10 cellular contexts compared by ENCODE assay signal in the genomic region with DNA sequence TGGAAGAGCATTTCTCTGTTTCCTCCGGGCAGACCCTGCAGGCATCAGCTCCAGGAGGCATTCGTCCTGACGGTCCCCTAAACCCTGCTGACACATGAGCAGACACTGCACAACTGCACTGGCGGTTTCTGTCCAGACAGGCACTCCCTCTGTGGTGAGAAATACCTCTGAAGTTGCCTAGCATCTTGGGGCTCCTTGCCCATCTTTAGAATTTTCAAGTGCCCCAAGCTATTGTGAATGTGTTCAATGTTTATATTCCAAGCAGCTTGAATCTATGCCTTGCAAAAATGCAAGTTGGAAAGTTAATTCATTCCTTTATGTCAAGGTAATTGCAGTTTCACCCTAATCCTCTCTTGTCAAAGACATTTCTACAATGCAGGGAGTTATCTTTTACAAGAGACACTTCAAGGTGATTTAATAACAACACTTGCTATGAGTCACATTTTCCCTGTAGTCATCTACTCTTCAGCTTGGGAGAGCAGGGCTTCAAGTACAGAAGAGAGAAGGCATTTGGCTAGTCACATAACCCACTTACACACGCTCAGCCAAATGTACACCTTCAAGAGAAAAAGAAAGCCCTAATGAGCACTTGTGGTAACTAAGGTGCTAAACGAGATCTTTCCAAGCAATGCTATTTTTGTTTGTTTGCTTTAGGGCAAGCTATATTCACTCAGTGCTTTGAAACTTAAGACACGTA.
DNase-seq lines count a peak whose midpoint lies in the region; FAIRE-seq and TF ChIP-seq lines count a peak whose summit lies in the region.
"Had no signal": no experiment of that assay in that cellular context is flagged by ENCODE, and none has a peak within 500 bp of the region (broad histone marks: within the 10 kb centered on the region; RNA-seq: fewer than 3 reads in every experiment).

No MANE protein-coding gene starts in this region.

- H3K4me3 Mint-ChIP-seq in endodermal cell: no peak overlapping the region
- H3K4me3 Mint-ChIP-seq: B cell had no signal

- H3K9me3 Mint-ChIP-seq in endodermal cell: no peaks in the 10 kb centered on the region

- H3K36me3 Mint-ChIP-seq in endodermal cell (ENCODE audit: low read depth): no peaks in the 10 kb centered on the region

- no peak overlapping the region for H3K27ac Mint-ChIP-seq in endodermal cell
- H3K27ac Mint-ChIP-seq: B cell had no signal

- H3K4me1 ChIP-seq in endodermal cell (ENCODE audit: control insufficient read depth, insufficient read depth, low read length) (peaks cover 10% of the 10 kb centered on the region), small intestine (ENCODE audit: control insufficient read depth in 2 of 2, insufficient read depth in 1 of 2, low read depth in 1 of 2, low read length in 1 of 2) (peaks cover 0 to 4% of the 10 kb centered on the region in 2 donors)

- H3K27ac ChIP-seq in endodermal cell (ENCODE audit: low read depth, low read length): peak overlapping the region; percentile 64
- no peak overlapping the region for H3K27ac ChIP-seq in small intestine (ENCODE audit: low read depth in 1 of 2, low read length in 1 of 2)

- no peak for FAIRE-seq in small intestine (lab: Jason Lieb, UNC)
- no peak for FAIRE-seq in frontal cortex (lab: Jason Lieb, UNC)

- H3K9me3 ChIP-seq in endodermal cell (ENCODE audit: control insufficient read depth, low read length) (peaks cover 9% of the 10 kb centered on the region), small intestine (ENCODE audit: control insufficient read depth, low read depth) (no peaks in the 10 kb centered on the region)
- H3K9me3 ChIP-seq: vagina had no signal

- H3K36me3 ChIP-seq in endodermal cell (ENCODE audit: control insufficient read depth, insufficient read depth, low read length) (no peaks in the 10 kb centered on the region), small intestine (ENCODE audit: control insufficient read depth in 2 of 2, insufficient read depth in 2 of 2, low read length in 2 of 2) (no peaks in the 10 kb centered on the region)
- H3K36me3 ChIP-seq: vagina had no signal

- no peak overlapping the region for H3K9ac ChIP-seq in endodermal cell (ENCODE audit: extremely low read depth, low read length, poor library complexity, severe bottlenecking)

- peak; percentile 10 for DNase-seq in NCI-H345 (lab: John Stamatoyannopoulos, UW)
- no peak for DNase-seq in NCI-H345 treated with DMSO at 0.1 percent for 48 hours (lab: John Stamatoyannopoulos, UW; ENCODE audit: unreplicated experiment)
- peak; percentile 64 for DNase-seq in NCI-H748 (lab: John Stamatoyannopoulos, UW; ENCODE audit: unreplicated experiment)
- DNase-seq in endodermal cell: no peak
- DNase-seq in small intestine: peak; percentile 9
- no peak for DNase-seq in D341Med (ENCODE audit: low spot score)
- DNase-seq in frontal cortex (ENCODE audit: low spot score in 2 of 2): no peak
- no peak for DNase-seq in posterior vena cava (ENCODE audit: low spot score)

- TF ChIP-seq CTCF in endodermal cell (conservative IDR thresholded peaks at IDR 0.05): no peak

- H3K4me3 ChIP-seq in endodermal cell (ENCODE audit: low read length) (no peak overlapping the region), small intestine (ENCODE audit: low read depth in 1 of 2, low read length in 2 of 2) (no peak overlapping the region)
- H3K4me3 ChIP-seq: vagina had no signal

- intact Hi-C loops in posterior vena cava (cut with DNase I): no loop called here

- H3K27me3 ChIP-seq in endodermal cell (ENCODE audit: control insufficient read depth, insufficient read depth, low read length, poor library complexity, severe bottlenecking) (no peaks in the 10 kb centered on the region), small intestine (ENCODE audit: control insufficient read depth in 2 of 2, insufficient read depth in 2 of 2, low read length in 2 of 2) (no peaks in the 10 kb centered on the region)
- H3K27me3 ChIP-seq: vagina had no signal

- no peaks in the 10 kb centered on the region for H3K27me3 Mint-ChIP-seq in endodermal cell (ENCODE audit: insufficient read depth)
- H3K27me3 Mint-ChIP-seq: B cell had no signal

- H3K4me1 Mint-ChIP-seq in endodermal cell: peaks cover 16% of the 10 kb centered on the region
- H3K4me1 Mint-ChIP-seq: B cell had no signal

- 73 to 89% methylated on average over 3 to 7 of the region's 7 CpGs for WGBS in endodermal cell (ENCODE audit: insufficient coverage in 1 of 2, insufficient read length in 1 of 2), 2 experiments
- 53 to 64% (median 55%) methylated on average over 7 of the region's 7 CpGs for WGBS in small intestine, 3 donors

Comparison
In these comparisons a context has a peak if more than half of its experiments do, and no peak if none do; other contexts are left out.
1. DNase-seq: peak in NCI-H345 (single experiment), NCI-H748 (single experiment) and small intestine (single experiment); none in NCI-H345 treated with DMSO at 0.1 percent for 48 hours (single experiment), endodermal cell (single experiment), D341Med (single experiment), frontal cortex (0 of 2) and posterior vena cava (single experiment).